Comparison of ENCODE assay signal across 6 cellular contexts in the genomic region with DNA sequence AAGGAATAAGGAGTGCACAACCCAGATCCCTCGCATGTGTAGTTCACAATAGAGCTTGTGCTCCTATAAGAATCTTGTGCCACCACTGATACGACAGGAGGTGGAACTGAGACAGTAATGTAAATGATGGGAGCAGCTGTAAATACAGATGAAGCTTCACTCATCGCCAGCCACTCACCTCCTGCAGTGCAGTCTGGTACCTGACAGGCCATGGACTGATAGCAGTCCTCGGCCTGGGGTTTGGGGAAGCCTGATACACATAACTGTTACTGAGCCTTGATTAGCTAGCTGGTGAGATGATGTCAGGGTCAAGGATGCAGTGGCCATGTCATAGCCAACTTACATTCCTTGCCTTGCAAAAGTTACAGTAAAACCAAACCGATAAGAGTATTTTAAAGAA.
"Had no signal": no experiment of that assay in that cellular context is flagged by ENCODE, and none has a peak within 500 bp of the region (broad histone marks: within the 10 kb centered on the region; RNA-seq: fewer than 3 reads in every experiment).

No MANE protein-coding gene starts in this region.

- H3K36me3 ChIP-seq: HAP-1 had no signal

- H3K9me3 ChIP-seq: HAP-1 had no signal

- H3K27ac ChIP-seq: GM23248, HL-60 had no signal

- H3K4me3 ChIP-seq: GM23248, HAP-1 had no signal

- DNase-seq: GM23248, GOT3, H7, HFFc6 had no signal

- H3K4me1 ChIP-seq: HAP-1 had no signal

- H3K9ac ChIP-seq: GM23248 had no signal
